ENCODE assay signal across 13 cellular contexts in the genomic region with DNA sequence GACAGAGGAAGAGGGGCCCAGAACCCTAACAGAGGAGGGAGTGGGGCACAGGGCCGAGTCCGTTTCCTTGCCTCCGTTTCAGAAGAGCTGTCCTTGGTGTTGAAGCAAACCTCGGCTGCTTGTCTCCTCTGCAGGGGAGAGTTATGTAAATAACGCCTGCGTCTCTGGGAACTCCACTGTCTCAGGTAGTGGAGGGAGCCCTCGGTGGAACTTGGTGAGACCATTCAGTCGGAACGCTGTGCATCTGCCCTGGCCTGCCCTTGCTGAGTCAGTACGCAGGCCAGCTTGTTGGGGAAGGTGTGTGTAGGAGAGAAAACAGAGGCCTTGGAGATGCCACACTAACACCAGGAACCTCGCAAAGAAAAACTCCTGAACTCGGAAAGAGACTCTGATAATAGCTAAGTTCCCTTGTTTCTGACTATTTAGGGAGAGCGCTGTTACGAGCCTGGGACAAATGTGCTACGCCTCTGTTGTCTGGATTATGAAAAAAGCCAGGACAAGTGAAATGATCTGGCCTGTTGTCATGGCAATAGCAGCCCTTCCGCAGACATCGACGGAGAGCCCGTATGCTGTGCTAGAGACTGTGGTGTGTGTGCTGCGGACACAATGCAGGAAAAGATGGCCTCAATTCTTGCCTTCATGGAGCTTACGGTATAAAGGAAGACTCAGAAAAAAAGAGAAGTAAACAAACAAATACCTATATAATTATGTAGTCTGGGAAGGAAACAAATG.
DNase-seq lines count a peak whose midpoint lies in the region; ATAC-seq, FAIRE-seq and TF ChIP-seq lines count a peak whose summit lies in the region.
"Had no signal": no experiment of that assay in that cellular context is flagged by ENCODE, and none has a peak within 500 bp of the region (broad histone marks: within the 10 kb centered on the region; RNA-seq: fewer than 3 reads in every experiment).

No MANE protein-coding gene starts in this region.

- H3K9me3 Mint-ChIP-seq in WTC11, result no peaks in the 10 kb centered on the region
- H3K9me3 Mint-ChIP-seq in progenitor cell of endocrine pancreas (ENCODE audit: low read depth), result no peaks in the 10 kb centered on the region
- H3K9me3 Mint-ChIP-seq: activated naive CD4-positive, alpha-beta T cell treated with anti-CD3 and anti-CD28 coated beads, Interleukin-2, amount 10 ng/mL, durations not matched to agents 7 days and 5 days had no signal

- H3K4me1 Mint-ChIP-seq in WTC11, result peaks cover 27% of the 10 kb centered on the region
- peaks cover 2% of the 10 kb centered on the region for H3K4me1 Mint-ChIP-seq in progenitor cell of endocrine pancreas (ENCODE audit: low read depth)
- H3K4me1 Mint-ChIP-seq: activated naive CD4-positive, alpha-beta T cell treated with anti-CD3 and anti-CD28 coated beads, Interleukin-2, amount 10 ng/mL, durations not matched to agents 7 days and 5 days had no signal

- TF ChIP-seq CTCF in WTC11 (IDR thresholded peaks at IDR 0.05) (no peak), fibroblast of villous mesenchyme (IDR thresholded peaks at IDR 0.05; ENCODE audit: insufficient read depth, low read depth, low read length) (no peak), progenitor cell of endocrine pancreas (IDR thresholded peaks at IDR 0.05; ENCODE audit: unreplicated experiment) (no peak)

- CTCF ChIA-PET in WTC11 (lab: Charles Lee), result interaction anchor here (0.8 to 2.0 kb wide), 6 partner anchors 13 to 468 kb away, joined by 3 to 8 read pairs (median 4); no protein-coding TSS in a partner anchor

- H3K4me3 ChIP-seq in fibroblast of villous mesenchyme (ENCODE audit: low read depth, low read length), result no peak overlapping the region

- peak overlapping the region; percentile 48 for H3K4me3 Mint-ChIP-seq in WTC11
- H3K4me3 Mint-ChIP-seq in progenitor cell of endocrine pancreas (ENCODE audit: low read depth), result no peak overlapping the region
- H3K4me3 Mint-ChIP-seq: activated CD4-positive, alpha-beta T cell treated with anti-CD3 and anti-CD28 coated beads for 36 hours; activated naive CD4-positive, alpha-beta T cell treated with anti-CD3 and anti-CD28 coated beads, Interleukin-2, amount 10 ng/mL, durations not matched to agents 7 days and 5 days had no signal

- peak; percentile 81 for ATAC-seq in WTC11
- ATAC-seq: activated CD4-positive, alpha-beta T cell treated with anti-CD3 and anti-CD28 coated beads for 36 hours; Right ventricle myocardium inferior had no signal

- peak; percentile 9 for FAIRE-seq in HTR-8/SVneo (lab: Jason Lieb, UNC)
- FAIRE-seq: H54 had no signal

- DNase-seq in HTR-8/SVneo (ENCODE audit: insufficient read length, low spot score) (no peak), WTC11 (ENCODE audit: low spot score) (peak; percentile 67), fibroblast of villous mesenchyme (ENCODE audit: low read depth) (peak; percentile 39), progenitor cell of endocrine pancreas (ENCODE audit: low spot score, unreplicated experiment) (peak; percentile 26), CD1c-positive myeloid dendritic cell (ENCODE audit: extremely low spot score) (no peak), NCI-H446 (lab: John Stamatoyannopoulos, UW) (no peak)
- DNase-seq in effector CD4-positive, alpha-beta T cell, result no peak
- DNase-seq: activated CD4-positive, alpha-beta T cell treated with anti-CD3 and anti-CD28 coated beads for 36 hours; activated naive CD4-positive, alpha-beta T cell treated with anti-CD3 and anti-CD28 coated beads, Interleukin-2, amount 10 ng/mL, durations not matched to agents 7 days and 5 days; midbrain; NCI-H2081 had no signal

- POLR2A ChIA-PET in WTC11 (lab: Charles Lee), result no interaction called here

- H3K27me3 Mint-ChIP-seq in WTC11 (ENCODE audit: low read depth) (peaks cover 24% of the 10 kb centered on the region), progenitor cell of endocrine pancreas (peaks cover 45% of the 10 kb centered on the region)

- H3K27ac Mint-ChIP-seq in WTC11 (no peak overlapping the region), progenitor cell of endocrine pancreas (no peak overlapping the region)
- H3K27ac Mint-ChIP-seq: activated CD4-positive, alpha-beta T cell treated with anti-CD3 and anti-CD28 coated beads for 36 hours; activated naive CD4-positive, alpha-beta T cell treated with anti-CD3 and anti-CD28 coated beads, Interleukin-2, amount 10 ng/mL, durations not matched to agents 7 days and 5 days had no signal

- no peaks in the 10 kb centered on the region for H3K36me3 Mint-ChIP-seq in WTC11
- H3K36me3 Mint-ChIP-seq in progenitor cell of endocrine pancreas (ENCODE audit: insufficient read depth), result no peaks in the 10 kb centered on the region
- H3K36me3 Mint-ChIP-seq: activated naive CD4-positive, alpha-beta T cell treated with anti-CD3 and anti-CD28 coated beads, Interleukin-2, amount 10 ng/mL, durations not matched to agents 7 days and 5 days had no signal

TF ChIP-seq in WTC11, 78 proteins besides CTCF, POLR2A, EP300 and RAD21 (continues in another document):
- TF ChIP-seq TEAD1 (CRISPR knock-in tag; IDR thresholded peaks at IDR 0.05), result 0 out of 2 replicates have a peak, but pooled peaks have one; percentile 27
- TF ChIP-seq, protein P1, sequence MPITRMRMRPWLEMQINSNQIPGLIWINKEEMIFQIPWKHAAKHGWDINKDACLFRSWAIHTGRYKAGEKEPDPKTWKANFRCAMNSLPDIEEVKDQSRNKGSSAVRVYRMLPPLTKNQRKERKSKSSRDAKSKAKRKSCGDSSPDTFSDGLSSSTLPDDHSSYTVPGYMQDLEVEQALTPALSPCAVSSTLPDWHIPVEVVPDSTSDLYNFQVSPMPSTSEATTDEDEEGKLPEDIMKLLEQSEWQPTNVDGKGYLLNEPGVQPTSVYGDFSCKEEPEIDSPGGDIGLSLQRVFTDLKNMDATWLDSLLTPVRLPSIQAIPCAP (CRISPR knock-in tag; IDR thresholded peaks at IDR 0.05), result peak; percentile 46; the same call in 1 of the 2 replicates
- no peak for TF ChIP-seq ZNF263 (CRISPR knock-in tag; IDR thresholded peaks at IDR 0.05; ENCODE audit: low read depth)
- peak; percentile 22; the same call in 1 of the 2 replicates for TF ChIP-seq USF1 (CRISPR knock-in tag; IDR thresholded peaks at IDR 0.05)
- TF ChIP-seq FOXK1 (CRISPR knock-in tag; IDR thresholded peaks at IDR 0.05), result peak; percentile 80; the same call in 1 of the 2 replicates
- TF ChIP-seq ZNF121 (CRISPR knock-in tag; IDR thresholded peaks at IDR 0.05), result peak; percentile 41; the same call in 1 of the 2 replicates
- no peak for TF ChIP-seq SMAD3 (CRISPR knock-in tag; IDR thresholded peaks at IDR 0.05; ENCODE audit: borderline replicate concordance)
- peak; percentile 81; the same call in 1 of the 2 replicates for TF ChIP-seq ZNF281 (CRISPR knock-in tag; IDR thresholded peaks at IDR 0.05)
- 0 out of 2 replicates have a peak, but pooled peaks have one; percentile 42 for TF ChIP-seq FOXP4 (CRISPR knock-in tag; IDR thresholded peaks at IDR 0.05)
- TF ChIP-seq GRHL2 (CRISPR knock-in tag; IDR thresholded peaks at IDR 0.05; ENCODE audit: insufficient replicate concordance, severe bottlenecking), result no peak
- TF ChIP-seq, protein P2, sequence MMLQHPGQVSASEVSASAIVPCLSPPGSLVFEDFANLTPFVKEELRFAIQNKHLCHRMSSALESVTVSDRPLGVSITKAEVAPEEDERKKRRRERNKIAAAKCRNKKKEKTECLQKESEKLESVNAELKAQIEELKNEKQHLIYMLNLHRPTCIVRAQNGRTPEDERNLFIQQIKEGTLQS (CRISPR knock-in tag; conservative IDR thresholded peaks at IDR 0.05), result no peak
- TF ChIP-seq JAZF1 (CRISPR knock-in tag; IDR thresholded peaks at IDR 0.05), result no peak

Comparison
In these comparisons a context has a peak if more than half of its experiments do, and no peak if none do; other contexts are left out.
1. DNase-seq: peak in WTC11 (single experiment), fibroblast of villous mesenchyme (single experiment) and progenitor cell of endocrine pancreas (single experiment); none in HTR-8/SVneo (single experiment), effector CD4-positive, alpha-beta T cell (single experiment), CD1c-positive myeloid dendritic cell (single experiment) and NCI-H446 (0 of 2).